Comparison of ENCODE assay signal across 8 cellular contexts in genomic region chr22:41468381-41469217, GRCh38. TPM values are rescaled to one million over a fixed set of nuclear protein-coding genes. Genes with fewer than 3 reads are reported as not detected.
DNase-seq lines count a peak whose midpoint lies in the region; ATAC-seq and TF ChIP-seq lines count a peak whose summit lies in the region.

Gene ACO2 (plus strand): TSS chr22:41469117. CDS start chr22:41469147, 30 bp downstream.
Gene PHF5A (minus strand): TSS chr22:41468692. CDS start chr22:41468653, 39 bp downstream.

- no peaks in the 10 kb centered on the region for H3K27me3 Mint-ChIP-seq in T-helper 2 cell treated with Interferon-gamma antibody and Interleukin-4, amounts not matched to agents 5 μg/mL and 100 μg/mL, for 36 hours (ENCODE audit: low read depth)

- peak within 1 kb of the TSS; percentile 86 for H3K4me3 Mint-ChIP-seq in T-helper 2 cell treated with Interferon-gamma antibody and Interleukin-4, amounts not matched to agents 5 μg/mL and 100 μg/mL, for 36 hours

- peaks cover 3 to 17% of the 10 kb centered on the region in 2 donors for H3K4me1 ChIP-seq in ascending aorta
- H3K4me1 ChIP-seq in right cardiac atrium (ENCODE audit: control insufficient read depth, insufficient read depth, low read length), result peaks cover 1% of the 10 kb centered on the region
- H3K4me1 ChIP-seq in uterus, result peaks cover 0 to 5% of the 10 kb centered on the region in 2 donors

- H3K4me3 ChIP-seq in ascending aorta (peak within 1 kb of the TSS; percentile 94 to 97), right cardiac atrium (ENCODE audit: low read length) (peak within 1 kb of the TSS; percentile 91), uterus (peak within 1 kb of the TSS; percentile 94 to 100)

- ATAC-seq in GM18502 (IDR thresholded peaks at IDR 0.05; ENCODE audit: poor library complexity, unreplicated experiment) (peak; percentile 90), HG02970 (IDR thresholded peaks at IDR 0.05; ENCODE audit: low FRiP score, unreplicated experiment) (peak; percentile 90), right cardiac atrium (peak; percentile 98)

- intact Hi-C loops in ascending aorta (cut with DNase I) (loop anchor here (1.0 to 5.0 kb wide), 6 partner anchors 20 to 516 kb away; partner anchors contain the start of genes RBX1 and TEF), right cardiac atrium (cut with DNase I) (loop anchor here in 1 of 4 donors (10.0 kb wide), 1 partner anchor 46 kb away; no protein-coding TSS in a partner anchor), uterus (cut with DNase I; ENCODE audit: low total_unique reads) (no loop called here)

- peaks cover 42% of the 10 kb centered on the region for H3K36me3 Mint-ChIP-seq in T-helper 2 cell treated with Interferon-gamma antibody and Interleukin-4, amounts not matched to agents 5 μg/mL and 100 μg/mL, for 36 hours (ENCODE audit: low read depth)

- WGBS in right cardiac atrium, result under 1% methylated on average over 51 of the region's 51 CpGs

- H3K27ac ChIP-seq in ascending aorta (peak within 1 kb of the TSS; percentile 93 to 96), right cardiac atrium (ENCODE audit: low read length) (peak within 1 kb of the TSS; percentile 98), uterus (peak within 1 kb of the TSS; percentile 91 to 94)

- peak within 1 kb of the TSS; percentile 99 for H3K27ac Mint-ChIP-seq in T-helper 2 cell treated with Interferon-gamma antibody and Interleukin-4, amounts not matched to agents 5 μg/mL and 100 μg/mL, for 36 hours

- no peaks in the 10 kb centered on the region for H3K9me3 ChIP-seq in ascending aorta
- H3K9me3 ChIP-seq in right cardiac atrium (ENCODE audit: control insufficient read depth, low read length), result no peaks in the 10 kb centered on the region
- H3K9me3 ChIP-seq in uterus, result no peaks in the 10 kb centered on the region

- H3K9me3 Mint-ChIP-seq in T-helper 2 cell treated with Interferon-gamma antibody and Interleukin-4, amounts not matched to agents 5 μg/mL and 100 μg/mL, for 36 hours, result no peaks in the 10 kb centered on the region

- H3K36me3 ChIP-seq in ascending aorta (peaks cover 25 to 38% of the 10 kb centered on the region in 2 donors), uterus (no peaks in the 10 kb centered on the region)

- no peaks in the 10 kb centered on the region for H3K27me3 ChIP-seq in ascending aorta
- H3K27me3 ChIP-seq in right cardiac atrium (ENCODE audit: control insufficient read depth, insufficient read depth), result no peaks in the 10 kb centered on the region
- no peaks in the 10 kb centered on the region for H3K27me3 ChIP-seq in uterus

- peak in 1 of 2 donors; percentile 68 for TF ChIP-seq POLR2A in uterus (IDR thresholded peaks at IDR 0.05)

- no peak for TF ChIP-seq CTCF in ascending aorta (IDR thresholded peaks at IDR 0.05)
- TF ChIP-seq CTCF in uterus (IDR thresholded peaks at IDR 0.05), result peak in 2 of 4 experiments; percentile 3 to 28

- DNase-seq in NCI-H1930 (lab: John Stamatoyannopoulos, UW) (peak; percentile 94 to 99), ascending aorta (ENCODE audit: low spot score in 2 of 2) (peak; percentile 87 to 98), right cardiac atrium (peak; percentile 98 to 99 (median 99)), pulmonary artery endothelial cell (ENCODE audit: low read depth, low spot score) (peak; percentile 92), uterus (peak; percentile 98)
- DNase-seq in T-helper 2 cell treated with Interferon-gamma antibody and Interleukin-4, amounts not matched to agents 5 μg/mL and 100 μg/mL, for 36 hours (ENCODE audit: low spot score), result peak; percentile 98

- H3K4me1 Mint-ChIP-seq in T-helper 2 cell treated with Interferon-gamma antibody and Interleukin-4, amounts not matched to agents 5 μg/mL and 100 μg/mL, for 36 hours (ENCODE audit: low read depth), result peaks cover 29% of the 10 kb centered on the region

RNA-seq across cellular contexts. Expression of gene ACO2, which starts in this region (rescaled TPM):
- 81.1 TPM for total RNA-seq in ascending aorta
- total RNA-seq in right cardiac atrium, result 100 to 1,000 TPM; 532 to 611 (median 544) TPM
- polyA plus RNA-seq in right cardiac atrium, result 471 TPM
- 84.5 and 91.0 TPM in 2 replicates for total RNA-seq in pulmonary artery endothelial cell
- total RNA-seq in uterus, result 10 to 100 TPM; 21.5 to 64.4 (median 47.1) TPM

RNA-seq across cellular contexts. Expression of gene PHF5A, which starts in this region (rescaled TPM):
- total RNA-seq in ascending aorta (4.8 TPM), right cardiac atrium (10 to 100 TPM; 22.4 to 26.0 (median 25.0) TPM), pulmonary artery endothelial cell (87.6 and 108 TPM in 2 replicates), uterus (10 to 100 TPM; 38.5 to 65.1 (median 46.4) TPM)
- 34.6 TPM for polyA plus RNA-seq in right cardiac atrium

Comparison
In these comparisons a context has a peak if more than half of its experiments do, and no peak if none do; other contexts are left out.
1. Peak in every context shown above with its lines: DNase-seq, ATAC-seq, H3K4me3 ChIP-seq and H3K27ac ChIP-seq.